1 cellular context compared by ENCODE assay signal in the genomic region with DNA sequence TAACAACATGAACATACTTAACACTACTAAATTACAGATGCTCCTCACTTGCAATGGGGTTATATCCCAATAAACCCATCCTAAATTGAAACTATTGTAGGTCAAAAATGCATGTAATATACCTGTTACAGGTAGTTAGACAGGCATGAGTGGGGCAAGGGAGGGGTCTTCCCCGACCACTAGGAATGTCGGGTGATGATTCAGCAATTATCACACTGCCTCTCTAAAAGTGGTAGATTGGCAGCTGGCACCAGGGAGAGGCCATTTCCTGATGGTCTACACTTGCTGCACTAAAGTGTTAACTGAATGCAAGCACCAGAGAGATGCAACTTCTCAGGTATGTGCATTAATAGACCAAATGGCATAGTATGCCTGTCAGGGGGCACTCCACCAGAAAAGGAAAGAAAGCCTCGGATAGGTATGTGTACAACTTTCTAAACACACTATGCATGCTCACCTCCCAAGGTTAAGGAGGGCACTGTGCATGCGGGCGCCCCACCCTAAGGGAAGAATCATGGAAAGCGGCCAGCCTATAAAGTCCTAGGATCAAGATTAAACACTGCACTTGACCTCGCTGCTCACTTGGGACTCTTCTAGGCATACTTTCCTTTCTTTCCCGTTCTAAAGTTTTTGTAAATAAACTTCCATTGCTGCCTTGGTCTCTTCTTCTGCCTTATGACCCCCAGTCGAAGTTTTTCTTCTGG.
A peak's percentile ranks its signal among the peaks of the same experiment; 100 is the strongest.
TF ChIP-seq lines count a peak whose summit lies in the region.

No MANE protein-coding gene starts in this region.

TF ChIP-seq in IMR-90, 13 proteins besides CTCF, POLR2A, EP300 and RAD21:
- TF ChIP-seq MAFK (IDR thresholded peaks at IDR 0.05; ENCODE audit: low read depth, low read length) (0 out of 2 replicates have a peak, but pooled peaks have one; percentile 16), ELK1 (IDR thresholded peaks at IDR 0.05; ENCODE audit: borderline replicate concordance, low read depth, low read length) (no peak), MAZ (IDR thresholded peaks at IDR 0.05; ENCODE audit: borderline replicate concordance, low read depth, low read length) (no peak), SMC3 (IDR thresholded peaks at IDR 0.05; ENCODE audit: low read depth, low read length) (no peak)
